Comparison of ENCODE assay signal across 8 cellular contexts in genomic region chr11:131511794-131512193, GRCh38.
DNase-seq lines count a peak whose midpoint lies in the region; TF ChIP-seq lines count a peak whose summit lies in the region.

No MANE protein-coding gene starts in this region.

- H3K27me3 ChIP-seq in KMS-11 (ENCODE audit: insufficient read depth, low read depth) (no peaks in the 10 kb centered on the region), colonic mucosa (no peaks in the 10 kb centered on the region), parathyroid adenoma (ENCODE audit: control insufficient read depth, insufficient read depth, low read length) (no peaks in the 10 kb centered on the region), MG63 (no peaks in the 10 kb centered on the region)

- TF ChIP-seq CTCF in KMS-11 (conservative IDR thresholded peaks at IDR 0.05; ENCODE audit: low read depth, low read length) (peak; percentile 37; the same call in 1 of the 2 replicates), colonic mucosa (IDR thresholded peaks at IDR 0.05) (peak; percentile 37), parathyroid adenoma (IDR thresholded peaks at IDR 0.05) (peak; percentile 68)

- DNase-seq in SHP77 (lab: John Stamatoyannopoulos, UW), result peak; percentile 20 to 37
- DNase-seq in SHP77 treated with DMSO at 0.1 percent for 48 hours (lab: John Stamatoyannopoulos, UW), result no peak
- peak; percentile 50 for DNase-seq in colonic mucosa
- no peak for DNase-seq in amniotic stem cell (lab: John Stamatoyannopoulos, UW)
- DNase-seq in AG20443 (ENCODE audit: low spot score), result no peak
- DNase-seq in MG63, result no peak

- H3K79me2 ChIP-seq in KMS-11 (ENCODE audit: insufficient read depth, low read depth) (no peaks in the 10 kb centered on the region), parathyroid adenoma (no peaks in the 10 kb centered on the region)

- no peaks in the 10 kb centered on the region for H3K9me3 ChIP-seq in colonic mucosa
- H3K9me3 ChIP-seq in parathyroid adenoma (ENCODE audit: control insufficient read depth, low read length), result no peaks in the 10 kb centered on the region
- H3K9me3 ChIP-seq in MG63, result no peaks in the 10 kb centered on the region

- no peaks in the 10 kb centered on the region for H3K4me1 ChIP-seq in KMS-11 (ENCODE audit: low read depth, poor library complexity, severe bottlenecking)
- H3K4me1 ChIP-seq in colonic mucosa, result no peaks in the 10 kb centered on the region
- no peaks in the 10 kb centered on the region for H3K4me1 ChIP-seq in parathyroid adenoma

- H3K4me2 ChIP-seq in KMS-11 (no peak overlapping the region), parathyroid adenoma (ENCODE audit: low read length) (no peak overlapping the region)

- H3K36me3 ChIP-seq in KMS-11 (ENCODE audit: insufficient read depth) (no peaks in the 10 kb centered on the region), colonic mucosa (no peaks in the 10 kb centered on the region), parathyroid adenoma (ENCODE audit: control insufficient read depth, insufficient read depth, low read length) (no peaks in the 10 kb centered on the region), MG63 (no peaks in the 10 kb centered on the region)

- H2AFZ ChIP-seq in KMS-11 (ENCODE audit: low read depth) (no peak overlapping the region), parathyroid adenoma (no peak overlapping the region)

- no peak overlapping the region for H3K27ac ChIP-seq in KMS-11
- H3K27ac ChIP-seq in colonic mucosa, result no peak overlapping the region
- no peak overlapping the region for H3K27ac ChIP-seq in parathyroid adenoma

- no peaks in the 10 kb centered on the region for H4K20me1 ChIP-seq in KMS-11 (ENCODE audit: insufficient read depth)

- H3K4me3 ChIP-seq in KMS-11 (IDR thresholded peaks at IDR 0.05; ENCODE audit: insufficient read depth, low read depth, low read length), result no peak overlapping the region
- H3K4me3 ChIP-seq in colonic mucosa, result no peak overlapping the region
- no peak overlapping the region for H3K4me3 ChIP-seq in parathyroid adenoma (ENCODE audit: low read depth, low read length)
- no peak overlapping the region for H3K4me3 ChIP-seq in MG63

- no peak overlapping the region for H3K9ac ChIP-seq in KMS-11
- H3K9ac ChIP-seq in colonic mucosa (ENCODE audit: low read depth in 2 of 2, low read length in 2 of 2), result no peak overlapping the region
- no peak overlapping the region for H3K9ac ChIP-seq in parathyroid adenoma

- intact Hi-C loops in colonic mucosa (cut with DNase I), result loop anchor here (2.0 kb wide), 2 partner anchors 265 to 447 kb away; no protein-coding TSS in a partner anchor

Comparison
In these comparisons a context has a peak if more than half of its experiments do, and no peak if none do; other contexts are left out.
1. DNase-seq: peak in SHP77 (2 of 2) and colonic mucosa (single experiment); none in SHP77 treated with DMSO at 0.1 percent for 48 hours (single experiment), amniotic stem cell (single experiment), AG20443 (single experiment) and MG63 (single experiment).
2. Peak in every context shown above with its lines, with median percentiles within 50 percentile points of each other: CTCF ChIP-seq.